Comparison of ENCODE assay signal across 9 cellular contexts in genomic region chr15:73265536-73266153, GRCh38.
DNase-seq lines count a peak whose midpoint lies in the region; ATAC-seq and TF ChIP-seq lines count a peak whose summit lies in the region.
"Had no signal": no experiment of that assay in that cellular context is flagged by ENCODE, and none has a peak within 500 bp of the region (broad histone marks: within the 10 kb centered on the region; RNA-seq: fewer than 3 reads in every experiment).

No MANE protein-coding gene starts in this region.

- peak; percentile 67 for DNase-seq in HT1080 (ENCODE audit: low read depth)
- peak; percentile 20 for DNase-seq in SK-N-MC (ENCODE audit: low read depth, low spot score)
- DNase-seq in activated naive CD8-positive, alpha-beta T cell treated with anti-CD3 and anti-CD28 coated beads for 36 hours, result peak; percentile 45
- peak; percentile 6 to 31 (median 10) for DNase-seq in immature natural killer cell
- peak; percentile 56 for DNase-seq in stimulated activated CD4-positive, alpha-beta T cell treated with anti-CD3 and anti-CD28 coated beads, Interleukin-4, amount 100 ng/mL, for 24 hours

- no peak overlapping the region for H3K4me3 Mint-ChIP-seq in activated naive CD8-positive, alpha-beta T cell treated with anti-CD3 and anti-CD28 coated beads for 36 hours
- no peak overlapping the region for H3K4me3 Mint-ChIP-seq in immature natural killer cell
- H3K4me3 Mint-ChIP-seq: activated naive CD4-positive, alpha-beta T cell treated with anti-CD3 and anti-CD28 coated beads, Interleukin-2, amount 50 U/mL, for 24 hours had no signal

- no peaks in the 10 kb centered on the region; the same call in 1 of the 2 replicates for H3K27me3 ChIP-seq in DOHH2 (ENCODE audit: control insufficient read depth, low read length)

- H3K4me3 ChIP-seq in DOHH2 (ENCODE audit: low read length), result no peak overlapping the region
- no peak overlapping the region for H3K4me3 ChIP-seq in SK-N-MC

- H3K4me1 Mint-ChIP-seq in activated naive CD8-positive, alpha-beta T cell treated with anti-CD3 and anti-CD28 coated beads for 36 hours, result no peaks in the 10 kb centered on the region
- H3K4me1 Mint-ChIP-seq in immature natural killer cell, result no peaks in the 10 kb centered on the region
- H3K4me1 Mint-ChIP-seq: activated naive CD4-positive, alpha-beta T cell treated with anti-CD3 and anti-CD28 coated beads, Interleukin-2, amount 50 U/mL, for 24 hours had no signal

- TF ChIP-seq CTCF in DOHH2 (IDR thresholded peaks at IDR 0.05; ENCODE audit: low read depth, low read length, poor library complexity, severe bottlenecking), result peak; percentile 80

- H3K27me3 Mint-ChIP-seq in activated naive CD8-positive, alpha-beta T cell treated with anti-CD3 and anti-CD28 coated beads for 36 hours, result no peaks in the 10 kb centered on the region
- no peaks in the 10 kb centered on the region for H3K27me3 Mint-ChIP-seq in immature natural killer cell (ENCODE audit: low read depth in 3 of 3)
- H3K27me3 Mint-ChIP-seq: activated naive CD4-positive, alpha-beta T cell treated with anti-CD3 and anti-CD28 coated beads, Interleukin-2, amount 50 U/mL, for 24 hours had no signal

- no peak overlapping the region for H3K9ac ChIP-seq in SK-N-MC (ENCODE audit: insufficient read length)

- no peaks in the 10 kb centered on the region for H4K20me1 ChIP-seq in DOHH2 (ENCODE audit: control insufficient read depth, insufficient read depth, low read depth, low read length)

- no peaks in the 10 kb centered on the region for H3K4me1 ChIP-seq in DOHH2 (ENCODE audit: control insufficient read depth, low read length)

- H3K36me3 ChIP-seq in DOHH2 (ENCODE audit: control insufficient read depth, low read length) (no peaks in the 10 kb centered on the region), SK-N-MC (ENCODE audit: insufficient read depth, low read length) (no peaks in the 10 kb centered on the region)

- no peaks in the 10 kb centered on the region for H3K9me3 Mint-ChIP-seq in activated naive CD8-positive, alpha-beta T cell treated with anti-CD3 and anti-CD28 coated beads for 36 hours
- no peaks in the 10 kb centered on the region for H3K9me3 Mint-ChIP-seq in immature natural killer cell
- H3K9me3 Mint-ChIP-seq: activated naive CD4-positive, alpha-beta T cell treated with anti-CD3 and anti-CD28 coated beads, Interleukin-2, amount 50 U/mL, for 24 hours had no signal

- no peak overlapping the region for H3K4me2 ChIP-seq in DOHH2 (ENCODE audit: low read length)

- ATAC-seq in HG02588 (IDR thresholded peaks at IDR 0.05; ENCODE audit: unreplicated experiment) (no peak), GM21367 (IDR thresholded peaks at IDR 0.05; ENCODE audit: unreplicated experiment) (no peak)

- H3F3A ChIP-seq in DOHH2 (ENCODE audit: control insufficient read depth, insufficient read depth), result no peaks in the 10 kb centered on the region

- H3K27ac Mint-ChIP-seq in activated naive CD8-positive, alpha-beta T cell treated with anti-CD3 and anti-CD28 coated beads for 36 hours, result no peak overlapping the region
- H3K27ac Mint-ChIP-seq in immature natural killer cell, result no peak overlapping the region
- H3K27ac Mint-ChIP-seq: activated naive CD4-positive, alpha-beta T cell treated with anti-CD3 and anti-CD28 coated beads, Interleukin-2, amount 50 U/mL, for 24 hours had no signal

- H3K36me3 Mint-ChIP-seq in activated naive CD8-positive, alpha-beta T cell treated with anti-CD3 and anti-CD28 coated beads for 36 hours, result no peaks in the 10 kb centered on the region
- H3K36me3 Mint-ChIP-seq in immature natural killer cell, result peaks cover 0 to 19% (median 9%) of the 10 kb centered on the region in 3 donors

- H3K79me2 ChIP-seq in DOHH2 (ENCODE audit: control insufficient read depth, low read length), result no peaks in the 10 kb centered on the region

- H3K9me2 ChIP-seq in DOHH2 (replicated peaks; ENCODE audit: control insufficient read depth, low read length), result no peaks in the 10 kb centered on the region

- H3K9me3 ChIP-seq in DOHH2 (ENCODE audit: control insufficient read depth, insufficient read depth, low read length), result no peaks in the 10 kb centered on the region
- no peaks in the 10 kb centered on the region for H3K9me3 ChIP-seq in SK-N-MC (ENCODE audit: low read depth, low read length)

- H3K27ac ChIP-seq in DOHH2 (ENCODE audit: low read depth, low read length) (no peak overlapping the region), SK-N-MC (no peak overlapping the region)

Comparison
In these comparisons a context has a peak if more than half of its experiments do, and no peak if none do; other contexts are left out.
1. DNase-seq: peak in every context shown above with its lines; median percentile 67 in HT1080; 56 in stimulated activated CD4-positive, alpha-beta T cell treated with anti-CD3 and anti-CD28 coated beads, Interleukin-4, amount 100 ng/mL, for 24 hours; 45 in activated naive CD8-positive, alpha-beta T cell treated with anti-CD3 and anti-CD28 coated beads for 36 hours; 20 in SK-N-MC; 10 in immature natural killer cell.